In the genomic region with DNA sequence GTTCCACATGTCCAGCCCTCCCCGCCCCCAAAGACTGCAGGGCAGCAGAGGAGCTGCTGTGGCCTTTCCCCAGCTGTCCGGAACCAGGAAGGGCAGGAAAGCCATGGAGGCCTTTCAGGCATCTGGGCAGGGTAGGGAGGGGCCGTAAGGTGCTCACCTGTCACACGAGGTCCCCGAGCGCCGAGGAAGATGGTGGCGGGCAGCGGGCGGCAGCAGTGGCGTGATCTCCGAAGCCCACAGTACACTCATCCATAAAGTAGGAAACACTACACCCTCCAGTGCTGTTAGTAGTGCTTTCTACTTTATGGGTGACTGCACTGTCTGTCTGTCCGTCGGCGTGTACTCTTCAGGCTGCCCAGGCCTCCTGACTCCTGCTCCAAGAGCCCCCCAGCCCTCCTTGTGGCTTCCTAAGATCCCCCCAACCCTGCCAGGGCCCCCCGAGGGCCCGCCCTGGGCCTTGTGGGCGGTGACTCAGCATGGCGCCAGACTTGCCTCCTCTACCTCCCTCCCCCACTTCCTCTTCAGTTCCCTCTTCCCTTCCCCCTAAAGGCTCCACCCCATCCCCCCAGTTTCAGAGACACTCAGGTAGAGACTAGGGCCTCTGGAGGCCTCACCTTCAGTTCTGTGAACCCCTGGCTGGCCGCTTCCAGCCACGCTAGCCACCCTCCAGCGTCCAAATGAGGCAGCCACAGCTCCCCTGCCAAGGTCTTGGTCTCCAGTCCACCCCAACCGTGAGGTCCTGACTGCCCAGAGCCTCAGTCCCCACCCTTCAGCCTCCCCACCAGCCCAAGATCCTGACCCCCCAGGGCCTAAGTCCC, we compare ENCODE assay signal across 1 cellular context.
TF ChIP-seq lines count a peak whose summit lies in the region.

No MANE protein-coding gene starts in this region.

TF ChIP-seq in GM12878, 131 proteins besides CTCF, POLR2A, EP300 and RAD21 (continues in another document):
- TF ChIP-seq HCFC1 (IDR thresholded peaks at IDR 0.05; ENCODE audit: low read length) (no peak), GATAD2B (conservative IDR thresholded peaks at IDR 0.05; ENCODE audit: low read depth) (peak; percentile 19; the same call in 1 of the 2 replicates), MEF2A (IDR thresholded peaks at IDR 0.05; ENCODE audit: insufficient read depth, low read depth, low read length) (peak; percentile 38; the same call in 1 of the 2 replicates), CREB1 (IDR thresholded peaks at IDR 0.05; ENCODE audit: low read depth) (no peak), YY1 (IDR thresholded peaks at IDR 0.05; ENCODE audit: low read depth, low read length) (peak; percentile 73; the same call in 1 of the 2 replicates), MEF2B (IDR thresholded peaks at IDR 0.05; ENCODE audit: partially characterized antibody, poor library complexity, severe bottlenecking) (peak; percentile 11), MYC (IDR thresholded peaks at IDR 0.05; ENCODE audit: insufficient read depth, insufficient read length, insufficient replicate concordance, low read length, severe bottlenecking) (peak; percentile 66), CHD2 (IDR thresholded peaks at IDR 0.05; ENCODE audit: borderline replicate concordance, low read depth, low read length) (peak; percentile 87), WRNIP1 (IDR thresholded peaks at IDR 0.05; ENCODE audit: borderline replicate concordance, low read depth, low read length) (0 out of 2 replicates have a peak, but pooled peaks have one; percentile 33), ATF7 (IDR thresholded peaks at IDR 0.05; ENCODE audit: low read depth) (no peak), IRF3 (IDR thresholded peaks at IDR 0.05) (no peak), FOS (IDR thresholded peaks at IDR 0.05; ENCODE audit: borderline replicate concordance, extremely low read depth, insufficient read length) (no peak), PKNOX1 (IDR thresholded peaks at IDR 0.05) (no peak), SP1 (IDR thresholded peaks at IDR 0.05; ENCODE audit: low read depth, low read length) (peak; percentile 20), GABPA (IDR thresholded peaks at IDR 0.05; ENCODE audit: low read depth) (no peak), SMAD5 (IDR thresholded peaks at IDR 0.05; ENCODE audit: low read depth) (peak; percentile 78), RFX5 (IDR thresholded peaks at IDR 0.05; ENCODE audit: low read depth, low read length) (no peak), SMAD1 (IDR thresholded peaks at IDR 0.05; ENCODE audit: low read depth, partially characterized antibody) (peak; percentile 46), ZBTB4 (CRISPR knock-in tag; IDR thresholded peaks at IDR 0.05) (peak; percentile 76), SPI1 (IDR thresholded peaks at IDR 0.05; ENCODE audit: borderline replicate concordance, insufficient read depth, low read depth, low read length) (peak; percentile 74; the same call in 1 of the 2 replicates), SMARCA5 (IDR thresholded peaks at IDR 0.05) (no peak; the same call in 1 of the 2 replicates), MXI1 (IDR thresholded peaks at IDR 0.05; ENCODE audit: low read depth, low read length) (peak; percentile 62; the same call in 1 of the 2 replicates), EGR1 (IDR thresholded peaks at IDR 0.05; ENCODE audit: borderline replicate concordance in 1 of 2, low read depth in 2 of 2, low read length in 2 of 2) (no peak), SREBF2 (IDR thresholded peaks at IDR 0.05; ENCODE audit: low read length) (no peak), EED (IDR thresholded peaks at IDR 0.05; ENCODE audit: low read depth) (peak; percentile 9; the same call in 1 of the 2 replicates), NFXL1 (IDR thresholded peaks at IDR 0.05; ENCODE audit: borderline replicate concordance) (no peak), TCF3 (IDR thresholded peaks at IDR 0.05; ENCODE audit: borderline replicate concordance, insufficient read depth, low read depth, low read length) (peak; percentile 49; the same call in 1 of the 2 replicates), TBL1XR1 (IDR thresholded peaks at IDR 0.05; ENCODE audit: low read depth, low read length) (peak; percentile 35; the same call in 1 of the 2 replicates), ZBTB11 (CRISPR knock-in tag; IDR thresholded peaks at IDR 0.05) (peak; percentile 52), IRF4 (IDR thresholded peaks at IDR 0.05; ENCODE audit: low read depth, low read length) (peak; percentile 29; the same call in 1 of the 2 replicates), BRCA1 (IDR thresholded peaks at IDR 0.05; ENCODE audit: low read depth, low read length) (peak; percentile 31; the same call in 1 of the 2 replicates), HDAC6 (IDR thresholded peaks at IDR 0.05; ENCODE audit: unreplicated experiment) (no peak), NR2C1 (IDR thresholded peaks at IDR 0.05) (no peak), IKZF1 (conservative IDR thresholded peaks at IDR 0.05) (peak; percentile 22; the same call in 1 of the 2 replicates), CHD1 (IDR thresholded peaks at IDR 0.05; ENCODE audit: low read depth, low read length) (no peak), BMI1 (IDR thresholded peaks at IDR 0.05; ENCODE audit: borderline replicate concordance) (0 out of 2 replicates have a peak, but pooled peaks have one; percentile 8)
- TF ChIP-seq, protein P1, sequence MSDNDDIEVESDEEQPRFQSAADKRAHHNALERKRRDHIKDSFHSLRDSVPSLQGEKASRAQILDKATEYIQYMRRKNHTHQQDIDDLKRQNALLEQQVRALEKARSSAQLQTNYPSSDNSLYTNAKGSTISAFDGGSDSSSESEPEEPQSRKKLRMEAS (IDR thresholded peaks at IDR 0.05; ENCODE audit: low read depth, low read length): 0 out of 2 replicates have a peak, but pooled peaks have one; percentile 9
- TF ChIP-seq, protein P2, sequence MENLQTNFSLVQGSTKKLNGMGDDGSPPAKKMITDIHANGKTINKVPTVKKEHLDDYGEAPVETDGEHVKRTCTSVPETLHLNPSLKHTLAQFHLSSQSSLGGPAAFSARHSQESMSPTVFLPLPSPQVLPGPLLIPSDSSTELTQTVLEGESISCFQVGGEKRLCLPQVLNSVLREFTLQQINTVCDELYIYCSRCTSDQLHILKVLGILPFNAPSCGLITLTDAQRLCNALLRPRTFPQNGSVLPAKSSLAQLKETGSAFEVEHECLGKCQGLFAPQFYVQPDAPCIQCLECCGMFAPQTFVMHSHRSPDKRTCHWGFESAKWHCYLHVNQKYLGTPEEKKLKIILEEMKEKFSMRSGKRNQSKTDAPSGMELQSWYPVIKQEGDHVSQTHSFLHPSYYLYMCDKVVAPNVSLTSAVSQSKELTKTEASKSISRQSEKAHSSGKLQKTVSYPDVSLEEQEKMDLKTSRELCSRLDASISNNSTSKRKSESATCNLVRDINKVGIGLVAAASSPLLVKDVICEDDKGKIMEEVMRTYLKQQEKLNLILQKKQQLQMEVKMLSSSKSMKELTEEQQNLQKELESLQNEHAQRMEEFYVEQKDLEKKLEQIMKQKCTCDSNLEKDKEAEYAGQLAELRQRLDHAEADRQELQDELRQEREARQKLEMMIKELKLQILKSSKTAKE (IDR thresholded peaks at IDR 0.05; ENCODE audit: low read depth, poor library complexity, severe bottlenecking): peak; percentile 43
- TF ChIP-seq, protein P3, sequence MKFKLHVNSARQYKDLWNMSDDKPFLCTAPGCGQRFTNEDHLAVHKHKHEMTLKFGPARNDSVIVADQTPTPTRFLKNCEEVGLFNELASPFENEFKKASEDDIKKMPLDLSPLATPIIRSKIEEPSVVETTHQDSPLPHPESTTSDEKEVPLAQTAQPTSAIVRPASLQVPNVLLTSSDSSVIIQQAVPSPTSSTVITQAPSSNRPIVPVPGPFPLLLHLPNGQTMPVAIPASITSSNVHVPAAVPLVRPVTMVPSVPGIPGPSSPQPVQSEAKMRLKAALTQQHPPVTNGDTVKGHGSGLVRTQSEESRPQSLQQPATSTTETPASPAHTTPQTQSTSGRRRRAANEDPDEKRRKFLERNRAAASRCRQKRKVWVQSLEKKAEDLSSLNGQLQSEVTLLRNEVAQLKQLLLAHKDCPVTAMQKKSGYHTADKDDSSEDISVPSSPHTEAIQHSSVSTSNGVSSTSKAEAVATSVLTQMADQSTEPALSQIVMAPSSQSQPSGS (IDR thresholded peaks at IDR 0.05; ENCODE audit: low read length): no peak
- TF ChIP-seq, protein P4, sequence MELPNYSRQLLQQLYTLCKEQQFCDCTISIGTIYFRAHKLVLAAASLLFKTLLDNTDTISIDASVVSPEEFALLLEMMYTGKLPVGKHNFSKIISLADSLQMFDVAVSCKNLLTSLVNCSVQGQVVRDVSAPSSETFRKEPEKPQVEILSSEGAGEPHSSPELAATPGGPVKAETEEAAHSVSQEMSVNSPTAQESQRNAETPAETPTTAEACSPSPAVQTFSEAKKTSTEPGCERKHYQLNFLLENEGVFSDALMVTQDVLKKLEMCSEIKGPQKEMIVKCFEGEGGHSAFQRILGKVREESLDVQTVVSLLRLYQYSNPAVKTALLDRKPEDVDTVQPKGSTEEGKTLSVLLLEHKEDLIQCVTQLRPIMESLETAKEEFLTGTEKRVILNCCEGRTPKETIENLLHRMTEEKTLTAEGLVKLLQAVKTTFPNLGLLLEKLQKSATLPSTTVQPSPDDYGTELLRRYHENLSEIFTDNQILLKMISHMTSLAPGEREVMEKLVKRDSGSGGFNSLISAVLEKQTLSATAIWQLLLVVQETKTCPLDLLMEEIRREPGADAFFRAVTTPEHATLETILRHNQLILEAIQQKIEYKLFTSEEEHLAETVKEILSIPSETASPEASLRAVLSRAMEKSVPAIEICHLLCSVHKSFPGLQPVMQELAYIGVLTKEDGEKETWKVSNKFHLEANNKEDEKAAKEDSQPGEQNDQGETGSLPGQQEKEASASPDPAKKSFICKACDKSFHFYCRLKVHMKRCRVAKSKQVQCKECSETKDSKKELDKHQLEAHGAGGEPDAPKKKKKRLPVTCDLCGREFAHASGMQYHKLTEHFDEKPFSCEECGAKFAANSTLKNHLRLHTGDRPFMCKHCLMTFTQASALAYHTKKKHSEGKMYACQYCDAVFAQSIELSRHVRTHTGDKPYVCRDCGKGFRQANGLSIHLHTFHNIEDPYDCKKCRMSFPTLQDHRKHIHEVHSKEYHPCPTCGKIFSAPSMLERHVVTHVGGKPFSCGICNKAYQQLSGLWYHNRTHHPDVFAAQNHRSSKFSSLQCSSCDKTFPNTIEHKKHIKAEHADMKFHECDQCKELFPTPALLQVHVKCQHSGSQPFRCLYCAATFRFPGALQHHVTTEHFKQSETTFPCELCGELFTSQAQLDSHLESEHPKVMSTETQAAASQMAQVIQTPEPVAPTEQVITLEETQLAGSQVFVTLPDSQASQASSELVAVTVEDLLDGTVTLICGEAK (IDR thresholded peaks at IDR 0.05; ENCODE audit: borderline replicate concordance): no peak
